In genomic region chr2:176582990-176583481, GRCh38 we compare ENCODE assay signal across 9 cellular contexts.
DNase-seq lines count a peak whose midpoint lies in the region; ATAC-seq and TF ChIP-seq lines count a peak whose summit lies in the region.
"Had no signal": no experiment of that assay in that cellular context is flagged by ENCODE, and none has a peak within 500 bp of the region (broad histone marks: within the 10 kb centered on the region; RNA-seq: fewer than 3 reads in every experiment).

No MANE protein-coding gene starts in this region.

- H3K9ac ChIP-seq in muscle layer of colon (ENCODE audit: low read length), result no peak overlapping the region

- no peak for ATAC-seq in HG03095 (IDR thresholded peaks at IDR 0.05; ENCODE audit: unreplicated experiment)
- ATAC-seq in HG03432 (IDR thresholded peaks at IDR 0.05; ENCODE audit: unreplicated experiment), result no peak
- no peak for ATAC-seq in HG02852 (IDR thresholded peaks at IDR 0.05; ENCODE audit: unreplicated experiment)

- peak overlapping the region; percentile 48 for H3K27ac ChIP-seq in muscle layer of colon (ENCODE audit: low read depth, low read length)

- no peaks in the 10 kb centered on the region for H3K36me3 ChIP-seq in BE2C
- H3K36me3 ChIP-seq in muscle layer of colon (ENCODE audit: insufficient read depth, low read length), result no peaks in the 10 kb centered on the region

- H3K9me3 ChIP-seq in BE2C (no peaks in the 10 kb centered on the region), muscle layer of colon (ENCODE audit: low read length) (no peaks in the 10 kb centered on the region)

- TF ChIP-seq CTCF in BE2C (IDR thresholded peaks at IDR 0.05; ENCODE audit: low read depth, low read length), result no peak
- TF ChIP-seq CTCF in choroid plexus epithelial cell (conservative IDR thresholded peaks at IDR 0.05; ENCODE audit: low read depth, low read length), result no peak

- H3K4me3 ChIP-seq in BE2C (ENCODE audit: low read depth, low read length) (no peak overlapping the region), choroid plexus epithelial cell (ENCODE audit: low read depth, low read length) (no peak overlapping the region), muscle layer of colon (ENCODE audit: low read depth in 1 of 2, low read length in 2 of 2) (no peak overlapping the region)

- H3K27me3 ChIP-seq in BE2C (no peaks in the 10 kb centered on the region), muscle layer of colon (ENCODE audit: control insufficient read depth in 1 of 2, insufficient read depth in 2 of 2, low read length in 2 of 2) (no peaks in the 10 kb centered on the region)

- H3K4me1 ChIP-seq in BE2C (no peaks in the 10 kb centered on the region; the same call in 1 of the 2 replicates), muscle layer of colon (ENCODE audit: insufficient read depth, low read length) (peaks cover 23% of the 10 kb centered on the region)

- peak; percentile 29 for DNase-seq in BE2C
- peak; percentile 88 for DNase-seq in LHCN-M2 (ENCODE audit: low read depth)
- DNase-seq in choroid plexus epithelial cell (ENCODE audit: low read depth), result peak; percentile 96
- DNase-seq in NCI-H526 treated with DMSO at 0.1 percent for 48 hours (lab: John Stamatoyannopoulos, UW), result no peak
- DNase-seq: activated gamma-delta T cell had no signal
